Comparison of ENCODE assay signal across 1 cellular context in the genomic region with DNA sequence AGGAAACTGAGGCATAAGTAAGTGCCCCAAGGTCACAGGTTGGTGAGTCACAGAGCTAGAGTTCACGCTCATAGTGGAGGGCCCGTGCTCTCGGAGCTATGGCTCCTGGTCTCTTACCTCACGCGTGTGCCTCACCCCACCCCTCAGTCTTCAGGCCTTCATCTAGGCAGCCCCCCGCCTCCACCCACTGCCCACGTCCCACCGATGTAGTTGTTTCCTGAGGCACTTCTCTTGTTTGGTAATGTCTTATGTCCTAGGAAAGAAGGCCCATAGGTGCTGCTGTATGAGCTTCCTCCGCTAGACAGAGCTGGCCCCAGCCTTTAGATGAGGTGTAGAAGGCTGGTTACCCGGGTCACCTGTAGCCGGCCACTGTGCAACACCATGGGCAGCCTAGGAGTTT.
TF ChIP-seq lines count a peak whose summit lies in the region.

No MANE protein-coding gene starts in this region.

TF ChIP-seq in HepG2, 621 proteins besides CTCF, POLR2A, EP300 and RAD21:
- TF ChIP-seq ZNF160 (CRISPR knock-in tag; IDR thresholded peaks at IDR 0.05) (no peak), CEBPG (CRISPR knock-in tag; IDR thresholded peaks at IDR 0.05) (no peak), ZSCAN21 (CRISPR knock-in tag; IDR thresholded peaks at IDR 0.05; ENCODE audit: borderline replicate concordance) (no peak), KLF12 (CRISPR knock-in tag; IDR thresholded peaks at IDR 0.05; ENCODE audit: borderline replicate concordance) (no peak), RBFOX2 (IDR thresholded peaks at IDR 0.05; ENCODE audit: low read depth, low read length) (0 out of 2 replicates have a peak, but pooled peaks have one; percentile 14), ZNF180 (CRISPR knock-in tag; IDR thresholded peaks at IDR 0.05; ENCODE audit: borderline replicate concordance, low read depth) (no peak), FOXK2 (IDR thresholded peaks at IDR 0.05) (no peak)
- TF ChIP-seq, protein P1, sequence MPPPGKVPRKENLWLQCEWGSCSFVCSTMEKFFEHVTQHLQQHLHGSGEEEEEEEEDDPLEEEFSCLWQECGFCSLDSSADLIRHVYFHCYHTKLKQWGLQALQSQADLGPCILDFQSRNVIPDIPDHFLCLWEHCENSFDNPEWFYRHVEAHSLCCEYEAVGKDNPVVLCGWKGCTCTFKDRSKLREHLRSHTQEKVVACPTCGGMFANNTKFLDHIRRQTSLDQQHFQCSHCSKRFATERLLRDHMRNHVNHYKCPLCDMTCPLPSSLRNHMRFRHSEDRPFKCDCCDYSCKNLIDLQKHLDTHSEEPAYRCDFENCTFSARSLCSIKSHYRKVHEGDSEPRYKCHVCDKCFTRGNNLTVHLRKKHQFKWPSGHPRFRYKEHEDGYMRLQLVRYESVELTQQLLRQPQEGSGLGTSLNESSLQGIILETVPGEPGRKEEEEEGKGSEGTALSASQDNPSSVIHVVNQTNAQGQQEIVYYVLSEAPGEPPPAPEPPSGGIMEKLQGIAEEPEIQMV (CRISPR knock-in tag; IDR thresholded peaks at IDR 0.05; ENCODE audit: low read depth): no peak
- TF ChIP-seq, protein P2, sequence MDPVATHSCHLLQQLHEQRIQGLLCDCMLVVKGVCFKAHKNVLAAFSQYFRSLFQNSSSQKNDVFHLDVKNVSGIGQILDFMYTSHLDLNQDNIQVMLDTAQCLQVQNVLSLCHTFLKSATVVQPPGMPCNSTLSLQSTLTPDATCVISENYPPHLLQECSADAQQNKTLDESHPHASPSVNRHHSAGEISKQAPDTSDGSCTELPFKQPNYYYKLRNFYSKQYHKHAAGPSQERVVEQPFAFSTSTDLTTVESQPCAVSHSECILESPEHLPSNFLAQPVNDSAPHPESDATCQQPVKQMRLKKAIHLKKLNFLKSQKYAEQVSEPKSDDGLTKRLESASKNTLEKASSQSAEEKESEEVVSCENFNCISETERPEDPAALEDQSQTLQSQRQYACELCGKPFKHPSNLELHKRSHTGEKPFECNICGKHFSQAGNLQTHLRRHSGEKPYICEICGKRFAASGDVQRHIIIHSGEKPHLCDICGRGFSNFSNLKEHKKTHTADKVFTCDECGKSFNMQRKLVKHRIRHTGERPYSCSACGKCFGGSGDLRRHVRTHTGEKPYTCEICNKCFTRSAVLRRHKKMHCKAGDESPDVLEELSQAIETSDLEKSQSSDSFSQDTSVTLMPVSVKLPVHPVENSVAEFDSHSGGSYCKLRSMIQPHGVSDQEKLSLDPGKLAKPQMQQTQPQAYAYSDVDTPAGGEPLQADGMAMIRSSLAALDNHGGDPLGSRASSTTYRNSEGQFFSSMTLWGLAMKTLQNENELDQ (CRISPR knock-in tag; IDR thresholded peaks at IDR 0.05; ENCODE audit: borderline replicate concordance): no peak
